ENCODE assay signal across 24 cellular contexts in the genomic region with DNA sequence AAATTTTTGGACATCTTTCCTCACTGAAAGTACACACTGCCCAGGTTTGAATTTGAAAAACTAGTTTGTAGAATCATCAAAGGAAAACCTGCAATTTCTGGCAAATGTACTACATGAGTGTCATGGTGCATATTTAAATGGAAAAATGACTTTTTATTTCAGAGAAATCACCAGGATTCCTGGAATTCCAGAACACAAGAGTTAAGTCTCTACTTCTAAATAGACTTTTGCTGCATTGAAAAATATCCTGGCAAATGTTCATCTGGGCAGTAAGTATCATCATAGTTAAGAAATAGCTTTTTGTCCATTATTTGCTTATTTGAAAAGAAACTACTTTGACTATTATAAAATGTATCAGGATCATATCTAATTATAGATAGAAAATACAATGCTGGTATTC.
DNase-seq lines count a peak whose midpoint lies in the region; ATAC-seq, FAIRE-seq and TF ChIP-seq lines count a peak whose summit lies in the region.
"Had no signal": no experiment of that assay in that cellular context is flagged by ENCODE, and none has a peak within 500 bp of the region (broad histone marks: within the 10 kb centered on the region; RNA-seq: fewer than 3 reads in every experiment).

No MANE protein-coding gene starts in this region.

- no peak overlapping the region for H3K27ac Mint-ChIP-seq in natural killer cell
- no peak overlapping the region for H3K27ac Mint-ChIP-seq in CD4-positive, alpha-beta T cell
- H3K27ac Mint-ChIP-seq: CD4-positive, CD25-positive, alpha-beta regulatory T cell had no signal

- H3K36me3 Mint-ChIP-seq in natural killer cell = peaks cover 11% of the 10 kb centered on the region
- peaks cover 3% of the 10 kb centered on the region for H3K36me3 Mint-ChIP-seq in CD4-positive, alpha-beta T cell (ENCODE audit: low read depth)
- H3K36me3 Mint-ChIP-seq: CD4-positive, CD25-positive, alpha-beta regulatory T cell had no signal

- peak; percentile 21 for DNase-seq in EH (ENCODE audit: low read depth)
- peak; percentile 43 for DNase-seq in amniotic epithelial cell (ENCODE audit: low read depth)
- peak; percentile 10 for DNase-seq in fibroblast of gingiva (ENCODE audit: low read depth)
- no peak for DNase-seq in pancreas
- DNase-seq in OCI-M1 (lab: John Stamatoyannopoulos, UW) = no peak
- DNase-seq in natural killer cell = no peak
- DNase-seq in CD4-positive, alpha-beta T cell = no peak
- DNase-seq: CD4-positive, CD25-positive, alpha-beta regulatory T cell; DMS79; GF-D8; MM.1S; NCI-H2029; NCI-H446 treated with DMSO at 0.1 percent for 48 hours; NCI-H526; NCI-H82; NK-92 treated with Interleukin-12 subunit alpha and Interleukin-12 subunit beta, amount 100 ng/mL, for 24 hours; PC-9; SJCRH30 had no signal

- no peaks in the 10 kb centered on the region for H3K27me3 Mint-ChIP-seq in natural killer cell (ENCODE audit: low read depth in 2 of 2)
- no peaks in the 10 kb centered on the region for H3K27me3 Mint-ChIP-seq in CD4-positive, alpha-beta T cell
- H3K27me3 Mint-ChIP-seq: CD4-positive, CD25-positive, alpha-beta regulatory T cell had no signal

- H3K9me3 Mint-ChIP-seq in natural killer cell = peaks cover 5 to 9% of the 10 kb centered on the region in 2 donors
- H3K9me3 Mint-ChIP-seq in CD4-positive, alpha-beta T cell = peaks cover 10% of the 10 kb centered on the region

- H3K36me3 ChIP-seq in pancreas = no peaks in the 10 kb centered on the region
- H3K36me3 ChIP-seq: BLaER1, SJCRH30 had no signal

- H3K27me3 ChIP-seq in pancreas = no peaks in the 10 kb centered on the region
- no peaks in the 10 kb centered on the region for H3K27me3 ChIP-seq in CD4-positive, alpha-beta T cell (ENCODE audit: control insufficient read depth, insufficient read depth, low read length)
- H3K27me3 ChIP-seq: BLaER1, SJCRH30 had no signal

- POLR2A ChIA-PET in CD4-positive, alpha-beta T cell (lab: Charles Lee) = interaction anchor here (0.6 kb wide), 1 partner anchor 1453 kb away, joined by 3 read pairs; no protein-coding TSS in a partner anchor

- no peaks in the 10 kb centered on the region for H3K4me1 Mint-ChIP-seq in natural killer cell
- H3K4me1 Mint-ChIP-seq in CD4-positive, alpha-beta T cell (ENCODE audit: low read depth) = no peaks in the 10 kb centered on the region
- H3K4me1 Mint-ChIP-seq: CD4-positive, CD25-positive, alpha-beta regulatory T cell had no signal

- ATAC-seq in pancreas = no peak
- no peak for ATAC-seq in natural killer cell
- ATAC-seq in CD4-positive, alpha-beta T cell (ENCODE audit: poor library complexity) = no peak
- ATAC-seq: Right ventricle myocardium inferior, SK-N-SH treated with all-trans-retinoic acid at 6 μM for 48 hours had no signal

- H3K4me3 Mint-ChIP-seq in natural killer cell = no peak overlapping the region
- no peak overlapping the region for H3K4me3 Mint-ChIP-seq in CD4-positive, alpha-beta T cell
- H3K4me3 Mint-ChIP-seq: CD4-positive, CD25-positive, alpha-beta regulatory T cell had no signal

- H3K4me1 ChIP-seq in pancreas = peaks cover 2 to 14% (median 11%) of the 10 kb centered on the region in 3 donors
- H3K4me1 ChIP-seq: BLaER1, SJCRH30 had no signal

- H3K27ac ChIP-seq in pancreas = no peak overlapping the region
- no peak overlapping the region for H3K27ac ChIP-seq in CD4-positive, alpha-beta T cell (ENCODE audit: low read depth, low read length)
- H3K27ac ChIP-seq: BLaER1, KMS-11, PC-9, SJCRH30 had no signal

- H3K9me3 ChIP-seq in pancreas = no peaks in the 10 kb centered on the region
- peaks cover 17% of the 10 kb centered on the region for H3K9me3 ChIP-seq in CD4-positive, alpha-beta T cell (ENCODE audit: control insufficient read depth, low read length)

- CTCF ChIA-PET in CD4-positive, alpha-beta T cell (lab: Charles Lee) = no interaction called here

- no peak overlapping the region for H3K4me3 ChIP-seq in pancreas
- H3K4me3 ChIP-seq: BLaER1, PC-9, SJCRH30 had no signal

- intact Hi-C loops in pancreas (cut with DNase I) (no loop called here), natural killer cell (cut with micrococcal nuclease) (no loop called here)
- intact Hi-C loops in CD4-positive, alpha-beta T cell (cut with DNase I, micrococcal nuclease) = no loop called here

- peak; percentile 34 for FAIRE-seq in pancreas (lab: Jason Lieb, UNC)
- FAIRE-seq: GM12891, H54 had no signal

- TF ChIP-seq CTCF in pancreas (IDR thresholded peaks at IDR 0.05) (no peak), natural killer cell (IDR thresholded peaks at IDR 0.05) (no peak)
- TF ChIP-seq CTCF in CD4-positive, alpha-beta T cell (IDR thresholded peaks at IDR 0.05) = no peak

Comparison
In these comparisons a context has a peak if more than half of its experiments do, and no peak if none do; other contexts are left out.
1. DNase-seq: peak in EH (single experiment), amniotic epithelial cell (single experiment) and fibroblast of gingiva (single experiment); none in pancreas (0 of 6), OCI-M1 (single experiment), natural killer cell (single experiment) and CD4-positive, alpha-beta T cell (0 of 10).